34 cellular contexts compared by ENCODE assay signal in genomic region chr6:4677751-4678065, GRCh38.
"Had no signal": no experiment of that assay in that cellular context is flagged by ENCODE, and none has a peak within 500 bp of the region (broad histone marks: within the 10 kb centered on the region; RNA-seq: fewer than 3 reads in every experiment).

No MANE protein-coding gene starts in this region.

- ATAC-seq: activated CD4-positive, alpha-beta T cell treated with anti-CD3 and anti-CD28 coated beads for 36 hours; activated CD8-positive, alpha-beta memory T cell treated with anti-CD3 and anti-CD28 coated beads, Interleukin-2, amount 10 ng/mL, durations not matched to agents 7 days and 5 days; activated CD8-positive, alpha-beta T cell treated with anti-CD3 and anti-CD28 coated beads, Interleukin-2, amount 10 ng/mL, durations not matched to agents 7 days and 5 days; activated T-cell treated with anti-CD3 and anti-CD28 coated beads, Interleukin-2, amount 50 U/mL, for 72 hours; effector memory CD8-positive, alpha-beta T cell; heart left ventricle; T-helper 17 cell had no signal

- FAIRE-seq: astrocyte, bronchial epithelial cell, colon, frontal cortex had no signal

- H3K4me1 Mint-ChIP-seq: activated B cell treated with CpG ODN at 0.5 μM for 24 hours; activated CD4-positive, alpha-beta T cell treated with anti-CD3 and anti-CD28 coated beads for 36 hours; activated CD4-positive, alpha-beta T cell treated with anti-CD3 and anti-CD28 coated beads, Interleukin-2, amount 10 ng/mL, durations not matched to agents 24 days and 14 days; activated CD8-positive, alpha-beta memory T cell treated with anti-CD3 and anti-CD28 coated beads, Interleukin-2, amount 10 ng/mL, durations not matched to agents 7 days and 5 days had no signal

- H3K36me3 ChIP-seq: brain microvascular endothelial cell, heart left ventricle, WERI-Rb-1 had no signal

- H3K27ac ChIP-seq: brain microvascular endothelial cell, heart left ventricle, WERI-Rb-1 had no signal

- H3K9me3 Mint-ChIP-seq: activated B cell treated with CpG ODN at 0.5 μM for 24 hours; activated CD4-positive, alpha-beta memory T cell treated with anti-CD3 and anti-CD28 coated beads for 36 hours; activated CD4-positive, alpha-beta T cell treated with anti-CD3 and anti-CD28 coated beads, Interleukin-2, amount 10 ng/mL, durations not matched to agents 24 days and 14 days; activated T-cell treated with anti-CD3 and anti-CD28 coated beads, Interleukin-2, amount 50 U/mL, for 72 hours; effector memory CD8-positive, alpha-beta T cell; T-helper 2 cell treated with Interferon-gamma antibody and Interleukin-4, amounts not matched to agents 5 μg/mL and 100 μg/mL, for 36 hours had no signal

- H3K27ac Mint-ChIP-seq: activated B cell treated with CpG ODN at 0.5 μM for 24 hours; activated CD4-positive, alpha-beta memory T cell treated with anti-CD3 and anti-CD28 coated beads for 36 hours; activated CD4-positive, alpha-beta T cell treated with anti-CD3 and anti-CD28 coated beads for 36 hours; activated CD4-positive, alpha-beta T cell treated with anti-CD3 and anti-CD28 coated beads, Interleukin-2, amount 10 ng/mL, durations not matched to agents 24 days and 14 days; activated CD8-positive, alpha-beta memory T cell treated with anti-CD3 and anti-CD28 coated beads, Interleukin-2, amount 10 ng/mL, durations not matched to agents 7 days and 5 days; activated CD8-positive, alpha-beta T cell treated with anti-CD3 and anti-CD28 coated beads, Interleukin-2, amount 10 ng/mL, durations not matched to agents 7 days and 5 days; activated naive CD8-positive, alpha-beta T cell; activated T-cell treated with anti-CD3 and anti-CD28 coated beads, Interleukin-2, amount 50 U/mL, for 72 hours; effector memory CD8-positive, alpha-beta T cell; T-helper 17 cell; T-helper 2 cell treated with Interferon-gamma antibody and Interleukin-4, amounts not matched to agents 5 μg/mL and 100 μg/mL, for 36 hours had no signal

- H3K27me3 ChIP-seq: brain microvascular endothelial cell, heart left ventricle had no signal

- H3K4me3 Mint-ChIP-seq: activated B cell treated with CpG ODN at 0.5 μM for 24 hours; activated CD4-positive, alpha-beta memory T cell treated with anti-CD3 and anti-CD28 coated beads for 36 hours; activated CD4-positive, alpha-beta T cell treated with anti-CD3 and anti-CD28 coated beads for 36 hours; activated CD4-positive, alpha-beta T cell treated with anti-CD3 and anti-CD28 coated beads, Interleukin-2, amount 10 ng/mL, durations not matched to agents 24 days and 14 days; activated CD8-positive, alpha-beta memory T cell treated with anti-CD3 and anti-CD28 coated beads, Interleukin-2, amount 10 ng/mL, durations not matched to agents 7 days and 5 days; activated CD8-positive, alpha-beta T cell treated with anti-CD3 and anti-CD28 coated beads, Interleukin-2, amount 10 ng/mL, durations not matched to agents 7 days and 5 days; activated naive CD8-positive, alpha-beta T cell; activated T-cell treated with anti-CD3 and anti-CD28 coated beads, Interleukin-2, amount 50 U/mL, for 72 hours; effector memory CD8-positive, alpha-beta T cell; T-helper 17 cell; T-helper 2 cell treated with Interferon-gamma antibody and Interleukin-4, amounts not matched to agents 5 μg/mL and 100 μg/mL, for 36 hours had no signal

- H3K36me3 Mint-ChIP-seq: activated CD4-positive, alpha-beta memory T cell treated with anti-CD3 and anti-CD28 coated beads for 36 hours; activated CD8-positive, alpha-beta memory T cell treated with anti-CD3 and anti-CD28 coated beads, Interleukin-2, amount 10 ng/mL, durations not matched to agents 7 days and 5 days; activated naive CD8-positive, alpha-beta T cell had no signal

- H3K27me3 Mint-ChIP-seq: activated CD4-positive, alpha-beta T cell treated with anti-CD3 and anti-CD28 coated beads, Interleukin-2, amount 10 ng/mL, durations not matched to agents 24 days and 14 days had no signal

- H3K4me3 ChIP-seq: heart left ventricle had no signal

- H3K9me3 ChIP-seq: heart left ventricle had no signal

- DNase-seq: activated B cell treated with CpG ODN at 0.5 μM for 24 hours; activated CD4-positive, alpha-beta memory T cell treated with anti-CD3 and anti-CD28 coated beads for 36 hours; activated CD4-positive, alpha-beta T cell treated with anti-CD3 and anti-CD28 coated beads for 36 hours; activated CD4-positive, alpha-beta T cell treated with anti-CD3 and anti-CD28 coated beads, Interleukin-2, amount 10 ng/mL, durations not matched to agents 24 days and 14 days; activated CD4-positive, CD25-positive, alpha-beta regulatory T cell treated with anti-CD3 and anti-CD28 coated beads, Interleukin-2, amount 50 U/mL, for 72 hours; activated CD8-positive, alpha-beta memory T cell treated with anti-CD3 and anti-CD28 coated beads, Interleukin-2, amount 10 ng/mL, durations not matched to agents 7 days and 5 days; activated CD8-positive, alpha-beta memory T cell treated with anti-CD3 and anti-CD28 coated beads, Interleukin-2, amount 50 U/mL, for 4 hours; activated CD8-positive, alpha-beta T cell treated with anti-CD3 and anti-CD28 coated beads, Interleukin-2, amount 10 ng/mL, durations not matched to agents 7 days and 5 days; activated effector memory CD4-positive, alpha-beta T cell treated with Interleukin-2 at 50 U/mL for 16 hours; activated gamma-delta T cell treated with Interleukin-2 at 50 U/mL for 16 hours; activated naive CD4-positive, alpha-beta T cell treated with anti-CD3 and anti-CD28 coated beads, Interleukin-2, amount 50 U/mL, for 16 hours; activated naive CD4-positive, alpha-beta T cell treated with Interleukin-2 at 50 U/mL for 16 hours; activated T-cell treated with anti-CD3 and anti-CD28 coated beads, Interleukin-2, amount 50 U/mL, for 1 hour; activated T-cell treated with anti-CD3 and anti-CD28 coated beads, Interleukin-2, amount 50 U/mL, for 72 hours; amniotic stem cell; anterior cingulate cortex; brain microvascular endothelial cell; caudate nucleus; cortex of kidney; dermis blood vessel endothelial cell; effector CD4-positive, alpha-beta T cell; effector memory CD8-positive, alpha-beta T cell; foreskin fibroblast; heart left ventricle; T-helper 1 cell; T-helper 17 cell; T1000; WERI-Rb-1 had no signal
